Comparison of ENCODE assay signal across 1 cellular context in the genomic region with DNA sequence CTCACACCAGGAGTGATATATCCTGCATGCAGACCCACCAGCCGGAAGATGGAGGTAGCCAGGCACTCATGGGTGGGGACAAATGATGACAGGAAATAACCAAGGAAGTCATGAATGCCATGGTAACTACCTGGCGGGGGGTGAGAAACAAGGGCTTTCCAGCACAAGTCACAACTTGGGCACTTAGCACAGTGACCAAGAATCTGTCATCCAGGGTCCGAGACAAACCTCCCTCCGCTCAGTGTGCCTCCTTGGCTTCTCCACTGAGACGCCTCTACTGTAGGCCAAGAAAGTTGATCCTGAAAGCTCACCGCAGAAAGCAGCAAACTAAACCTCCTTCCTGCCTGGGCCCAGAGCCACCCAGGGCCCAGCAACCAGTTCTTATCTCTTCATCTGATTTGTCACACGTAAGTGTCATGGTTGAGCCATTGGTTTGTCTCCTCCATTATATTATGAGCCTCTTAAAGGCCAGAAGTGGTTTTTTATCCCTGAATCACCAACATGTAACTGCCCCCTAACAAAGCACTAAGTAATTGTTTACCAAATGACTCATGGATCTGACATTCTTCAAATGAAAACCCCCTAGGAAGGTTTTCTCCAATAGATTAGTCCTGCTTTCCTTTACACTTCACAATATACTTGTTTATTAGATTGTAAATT.
TF ChIP-seq lines count a peak whose summit lies in the region.

No MANE protein-coding gene starts in this region.

TF ChIP-seq in HEK293, 187 proteins besides CTCF, POLR2A, EP300 and RAD21 (continued from another document and continues in another):
- TF ChIP-seq, protein P1, sequence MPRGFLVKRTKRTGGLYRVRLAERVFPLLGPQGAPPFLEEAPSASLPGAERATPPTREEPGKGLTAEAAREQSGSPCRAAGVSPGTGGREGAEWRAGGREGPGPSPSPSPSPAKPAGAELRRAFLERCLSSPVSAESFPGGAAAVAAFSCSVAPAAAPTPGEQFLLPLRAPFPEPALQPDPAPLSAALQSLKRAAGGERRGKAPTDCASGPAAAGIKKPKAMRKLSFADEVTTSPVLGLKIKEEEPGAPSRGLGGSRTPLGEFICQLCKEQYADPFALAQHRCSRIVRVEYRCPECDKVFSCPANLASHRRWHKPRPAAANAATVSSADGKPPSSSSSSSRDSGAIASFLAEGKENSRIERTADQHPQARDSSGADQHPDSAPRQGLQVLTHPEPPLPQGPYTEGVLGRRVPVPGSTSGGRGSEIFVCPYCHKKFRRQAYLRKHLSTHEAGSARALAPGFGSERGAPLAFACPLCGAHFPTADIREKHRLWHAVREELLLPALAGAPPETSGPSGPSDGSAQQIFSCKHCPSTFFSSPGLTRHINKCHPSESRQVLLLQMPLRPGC (tag by site-specific recombination; IDR thresholded peaks at IDR 0.05), result peak; percentile 98
- TF ChIP-seq ZNF707 (tag by site-specific recombination; IDR thresholded peaks at IDR 0.05) (no peak), ZNF248 (tag by site-specific recombination; IDR thresholded peaks at IDR 0.05) (no peak), ZNF776 (tag by site-specific recombination; IDR thresholded peaks at IDR 0.05; ENCODE audit: borderline replicate concordance) (no peak), KLF9 (tag by site-specific recombination; IDR thresholded peaks at IDR 0.05; ENCODE audit: low read depth) (peak; percentile 63), PRDM10 (tag by site-specific recombination; IDR thresholded peaks at IDR 0.05) (peak; percentile 94), SP3 (tag by site-specific recombination; IDR thresholded peaks at IDR 0.05) (peak; percentile 60), ZNF394 (tag by site-specific recombination; IDR thresholded peaks at IDR 0.05; ENCODE audit: borderline replicate concordance) (peak; percentile 84; the same call in 1 of the 2 replicates), SETDB1 (IDR thresholded peaks at IDR 0.05; ENCODE audit: insufficient read length, low read length) (peak; percentile 48), ZNF76 (tag by site-specific recombination; IDR thresholded peaks at IDR 0.05; ENCODE audit: borderline replicate concordance, low read depth) (no peak), ZNF830 (tag by site-specific recombination; IDR thresholded peaks at IDR 0.05; ENCODE audit: low read depth) (no peak), ZNF391 (tag by site-specific recombination; IDR thresholded peaks at IDR 0.05; ENCODE audit: borderline replicate concordance, low read depth) (peak; percentile 92; the same call in 1 of the 2 replicates), PRDM2 (tag by site-specific recombination; IDR thresholded peaks at IDR 0.05; ENCODE audit: borderline replicate concordance) (no peak), ZNF112 (tag by site-specific recombination; IDR thresholded peaks at IDR 0.05) (no peak), ZNF121 (tag by site-specific recombination; IDR thresholded peaks at IDR 0.05) (no peak), KLF16 (tag by site-specific recombination; IDR thresholded peaks at IDR 0.05) (0 out of 2 replicates have a peak, but pooled peaks have one; percentile 43), ZSCAN23 (tag by site-specific recombination; IDR thresholded peaks at IDR 0.05) (peak; percentile 96), ZNF174 (tag by site-specific recombination; IDR thresholded peaks at IDR 0.05) (no peak), BCL6B (tag by site-specific recombination; IDR thresholded peaks at IDR 0.05) (no peak), ZNF48 (tag by site-specific recombination; IDR thresholded peaks at IDR 0.05) (no peak), REST (tag by site-specific recombination; IDR thresholded peaks at IDR 0.05) (no peak), ZNF768 (tag by site-specific recombination; IDR thresholded peaks at IDR 0.05) (no peak), MZF1 (tag by site-specific recombination; IDR thresholded peaks at IDR 0.05; ENCODE audit: borderline replicate concordance) (peak; percentile 71), ZNF677 (tag by site-specific recombination; IDR thresholded peaks at IDR 0.05) (no peak), BCL11A (tag by site-specific recombination; IDR thresholded peaks at IDR 0.05; ENCODE audit: low read depth) (peak; percentile 97), ZNF324 (tag by site-specific recombination; IDR thresholded peaks at IDR 0.05) (peak; percentile 89), ZNF704 (tag by site-specific recombination; IDR thresholded peaks at IDR 0.05) (no peak), BCL11B (tag by site-specific recombination; IDR thresholded peaks at IDR 0.05; ENCODE audit: low read depth) (no peak), ZNF138 (tag by site-specific recombination; IDR thresholded peaks at IDR 0.05; ENCODE audit: borderline replicate concordance) (no peak), ZNF530 (tag by site-specific recombination; IDR thresholded peaks at IDR 0.05; ENCODE audit: low read depth) (no peak)
- TF ChIP-seq, protein P2, sequence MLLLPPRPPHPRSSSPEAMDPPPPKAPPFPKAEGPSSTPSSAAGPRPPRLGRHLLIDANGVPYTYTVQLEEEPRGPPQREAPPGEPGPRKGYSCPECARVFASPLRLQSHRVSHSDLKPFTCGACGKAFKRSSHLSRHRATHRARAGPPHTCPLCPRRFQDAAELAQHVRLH (tag by site-specific recombination; IDR thresholded peaks at IDR 0.05), result peak; percentile 91
- TF ChIP-seq, protein P3, sequence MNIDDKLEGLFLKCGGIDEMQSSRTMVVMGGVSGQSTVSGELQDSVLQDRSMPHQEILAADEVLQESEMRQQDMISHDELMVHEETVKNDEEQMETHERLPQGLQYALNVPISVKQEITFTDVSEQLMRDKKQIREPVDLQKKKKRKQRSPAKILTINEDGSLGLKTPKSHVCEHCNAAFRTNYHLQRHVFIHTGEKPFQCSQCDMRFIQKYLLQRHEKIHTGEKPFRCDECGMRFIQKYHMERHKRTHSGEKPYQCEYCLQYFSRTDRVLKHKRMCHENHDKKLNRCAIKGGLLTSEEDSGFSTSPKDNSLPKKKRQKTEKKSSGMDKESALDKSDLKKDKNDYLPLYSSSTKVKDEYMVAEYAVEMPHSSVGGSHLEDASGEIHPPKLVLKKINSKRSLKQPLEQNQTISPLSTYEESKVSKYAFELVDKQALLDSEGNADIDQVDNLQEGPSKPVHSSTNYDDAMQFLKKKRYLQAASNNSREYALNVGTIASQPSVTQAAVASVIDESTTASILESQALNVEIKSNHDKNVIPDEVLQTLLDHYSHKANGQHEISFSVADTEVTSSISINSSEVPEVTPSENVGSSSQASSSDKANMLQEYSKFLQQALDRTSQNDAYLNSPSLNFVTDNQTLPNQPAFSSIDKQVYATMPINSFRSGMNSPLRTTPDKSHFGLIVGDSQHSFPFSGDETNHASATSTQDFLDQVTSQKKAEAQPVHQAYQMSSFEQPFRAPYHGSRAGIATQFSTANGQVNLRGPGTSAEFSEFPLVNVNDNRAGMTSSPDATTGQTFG (tag by site-specific recombination; IDR thresholded peaks at IDR 0.05; ENCODE audit: borderline replicate concordance), result no peak
